ENCODE assay signal across 16 cellular contexts in genomic region chr5:53355930-53356329, GRCh38.
A peak's percentile ranks its signal among the peaks of the same experiment; 100 is the strongest.
DNase-seq lines count a peak whose midpoint lies in the region; ATAC-seq, FAIRE-seq and TF ChIP-seq lines count a peak whose summit lies in the region.
"Had no signal": no experiment of that assay in that cellular context is flagged by ENCODE, and none has a peak within 500 bp of the region (broad histone marks: within the 10 kb centered on the region; RNA-seq: fewer than 3 reads in every experiment).

No MANE protein-coding gene starts in this region.

- in situ Hi-C loops in mammary epithelial cell (cut with MboI; ENCODE audit: low sequenced_read_pairs in 2 of 2): no loop called here

- H4K20me1 ChIP-seq in mammary epithelial cell (ENCODE audit: insufficient read depth, low read length) (no peaks in the 10 kb centered on the region), PC-9 (ENCODE audit: insufficient read depth) (no peaks in the 10 kb centered on the region), endothelial cell of umbilical vein (replicated peaks; ENCODE audit: control insufficient read depth, extremely low read depth, insufficient read depth, low read length) (no peaks in the 10 kb centered on the region)

- H3K9ac ChIP-seq in mammary epithelial cell (ENCODE audit: insufficient read depth, low read length): no peak overlapping the region
- H3K9ac ChIP-seq in endothelial cell of umbilical vein (replicated peaks; ENCODE audit: extremely low read depth, insufficient read depth, low read length): no peak overlapping the region

- CTCF ChIA-PET in mammary epithelial cell (lab: Charles Lee; ENCODE audit: low non-redundant PET) (no interaction called here), MCF 10A (lab: Yijun Ruan, JAX) (interaction anchor here (0.6 to 1.1 kb wide), 3 partner anchors 12 to 20 kb away, joined by 3 read pairs; no protein-coding TSS in a partner anchor), PC-9 (lab: Charles Lee) (no interaction called here), endothelial cell of umbilical vein (lab: Charles Lee) (interaction anchor here (0.8 kb wide), 1 partner anchor 75 kb away, joined by 3 read pairs; no protein-coding TSS in a partner anchor)

- H3K9me3 Mint-ChIP-seq in MCF 10A (ENCODE audit: unreplicated experiment): no peaks in the 10 kb centered on the region
- H3K9me3 Mint-ChIP-seq in osteocyte (ENCODE audit: unreplicated experiment): no peaks in the 10 kb centered on the region
- H3K9me3 Mint-ChIP-seq: GM23338 had no signal

- TF ChIP-seq CTCF in mammary epithelial cell (conservative IDR thresholded peaks at IDR 0.05 in 1 of 2, IDR thresholded peaks at IDR 0.05 in 1 of 2; ENCODE audit: extremely low read depth in 1 of 2, insufficient read depth in 1 of 2, low read depth in 1 of 2, low read length in 2 of 2): no peak
- TF ChIP-seq CTCF in MCF 10A (IDR thresholded peaks at IDR 0.05; ENCODE audit: unreplicated experiment): no peak
- TF ChIP-seq CTCF in PC-9 (conservative IDR thresholded peaks at IDR 0.05): no peak
- TF ChIP-seq CTCF in endothelial cell of umbilical vein (IDR thresholded peaks at IDR 0.05; ENCODE audit: extremely low read depth in 1 of 2, insufficient read depth in 1 of 2, low read depth in 1 of 2, low read length in 2 of 2): no peak
- TF ChIP-seq CTCF in osteocyte (IDR thresholded peaks at IDR 0.05): no peak

- DNase-seq in mammary epithelial cell: no peak
- DNase-seq in MCF 10A (ENCODE audit: unreplicated experiment): no peak
- no peak for DNase-seq in PC-9
- DNase-seq in endothelial cell of umbilical vein (ENCODE audit: low read depth, low spot score): peak; percentile 25
- no peak for DNase-seq in osteocyte (ENCODE audit: extremely low spot score, unreplicated experiment)
- DNase-seq in NCI-H748 (lab: John Stamatoyannopoulos, UW; ENCODE audit: unreplicated experiment): no peak
- DNase-seq: Karpas-422, NCI-H1694 treated with DMSO at 0.1 percent for 48 hours, NCI-H446 treated with DMSO at 0.1 percent for 48 hours, NCI-H526 treated with DMSO at 0.1 percent for 48 hours had no signal

- H3K4me2 ChIP-seq in mammary epithelial cell (ENCODE audit: insufficient read depth, low read depth, low read length) (no peak overlapping the region), PC-9 (no peak overlapping the region), endothelial cell of umbilical vein (ENCODE audit: insufficient read depth, low read length) (no peak overlapping the region)
- H3K4me2 ChIP-seq: GM23338 had no signal

- no peaks in the 10 kb centered on the region for H3K9me2 ChIP-seq in PC-9 (ENCODE audit: insufficient read depth)

- peaks cover 40% of the 10 kb centered on the region for H3K4me1 ChIP-seq in mammary epithelial cell (ENCODE audit: insufficient read depth, low read length)
- H3K4me1 ChIP-seq in PC-9 (replicated peaks; ENCODE audit: insufficient read depth): peaks cover 24% of the 10 kb centered on the region
- H3K4me1 ChIP-seq in endothelial cell of umbilical vein (ENCODE audit: control insufficient read depth, extremely low read depth, insufficient read depth, low read length): no peaks in the 10 kb centered on the region

- 57% methylated on average over 1 of the region's 1 CpG for WGBS in mammary epithelial cell (ENCODE audit: low coverage, missing lambda C conversion rate)

- no peaks in the 10 kb centered on the region for H3K79me2 ChIP-seq in mammary epithelial cell (ENCODE audit: insufficient read depth, low read length)
- H3K79me2 ChIP-seq in PC-9 (ENCODE audit: low read depth): no peaks in the 10 kb centered on the region
- H3K79me2 ChIP-seq in endothelial cell of umbilical vein (ENCODE audit: control insufficient read depth, insufficient read depth, low read length): no peaks in the 10 kb centered on the region

- intact Hi-C loops in mammary epithelial cell (cut with micrococcal nuclease): no loop called here
- intact Hi-C loops in MCF 10A (cut with micrococcal nuclease): no loop called here
- intact Hi-C loops in PC-9 (cut with micrococcal nuclease; ENCODE audit: unreplicated experiment): no loop called here
- intact Hi-C loops in endothelial cell of umbilical vein (cut with micrococcal nuclease): no loop called here

- H3F3A ChIP-seq in PC-9 (ENCODE audit: insufficient read depth, low read depth): peaks cover 8% of the 10 kb centered on the region

- dilution Hi-C loops in mammary epithelial cell (cut with HindIII; ENCODE audit: low sequenced_read_pairs): no loop called here
- dilution Hi-C loops in endothelial cell of umbilical vein (cut with MboI; ENCODE audit: extremely low pct_ligation_motif_present, low sequenced_read_pairs): no loop called here

- H3K4me3 Mint-ChIP-seq in MCF 10A (ENCODE audit: unreplicated experiment): no peak overlapping the region
- H3K4me3 Mint-ChIP-seq in osteocyte (ENCODE audit: unreplicated experiment): no peak overlapping the region
- H3K4me3 Mint-ChIP-seq: CD14-positive monocyte, GM23338 had no signal

- POLR2A ChIA-PET in MCF 10A (lab: Yijun Ruan, JAX) (interaction anchor here (0.5 to 1.8 kb wide), 6 partner anchors 9 to 1048 kb away, joined by 3 to 8 read pairs (median 4); no protein-coding TSS in a partner anchor), PC-9 (lab: Charles Lee; ENCODE audit: unreplicated experiment) (no interaction called here), endothelial cell of umbilical vein (lab: Charles Lee) (no interaction called here)

- BruUV-seq in mammary epithelial cell (replicated peaks; lab: Mats Ljungman, UMichigan) (no TSS peak), MCF 10A (replicated peaks; lab: Mats Ljungman, UMichigan) (no TSS peak), PC-9 (replicated peaks; lab: Mats Ljungman, UMichigan) (no TSS peak), endothelial cell of umbilical vein (replicated peaks; lab: Mats Ljungman, UMichigan) (no TSS peak)

- TF ChIP-seq POLR2A in endothelial cell of umbilical vein (IDR thresholded peaks at IDR 0.05; ENCODE audit: low read depth, low read length): no peak

- H3K4me1 Mint-ChIP-seq in MCF 10A (ENCODE audit: insufficient read depth, unreplicated experiment) (peaks cover 17% of the 10 kb centered on the region), osteocyte (ENCODE audit: unreplicated experiment) (peaks cover 45% of the 10 kb centered on the region)
- H3K4me1 Mint-ChIP-seq: CD14-positive monocyte had no signal

- FAIRE-seq in endothelial cell of umbilical vein (lab: Jason Lieb, UNC): peak; percentile 8
- FAIRE-seq: GM12878 had no signal

- H3K27me3 ChIP-seq in mammary epithelial cell (ENCODE audit: insufficient read depth, low read length) (no peaks in the 10 kb centered on the region), PC-9 (ENCODE audit: insufficient read depth, low read depth) (no peaks in the 10 kb centered on the region), endothelial cell of umbilical vein (ENCODE audit: control insufficient read depth in 2 of 2, insufficient read depth in 2 of 2, low read length in 2 of 2) (no peaks in the 10 kb centered on the region)

- no peaks in the 10 kb centered on the region for H3K9me3 ChIP-seq in mammary epithelial cell (replicated peaks; ENCODE audit: insufficient read depth, low read length)
- no peaks in the 10 kb centered on the region for H3K9me3 ChIP-seq in PC-9 (ENCODE audit: insufficient read depth, low read depth)
- no peaks in the 10 kb centered on the region for H3K9me3 ChIP-seq in endothelial cell of umbilical vein (replicated peaks; ENCODE audit: control insufficient read depth, insufficient read depth, low read length)

- H3K27ac Mint-ChIP-seq in MCF 10A (ENCODE audit: low read depth, unreplicated experiment) (no peak overlapping the region), osteocyte (ENCODE audit: unreplicated experiment) (peak overlapping the region; percentile 10)
- H3K27ac Mint-ChIP-seq: CD14-positive monocyte, GM23338 had no signal

- H3K36me3 Mint-ChIP-seq in MCF 10A (ENCODE audit: insufficient read depth, unreplicated experiment): no peaks in the 10 kb centered on the region
- no peaks in the 10 kb centered on the region for H3K36me3 Mint-ChIP-seq in osteocyte (ENCODE audit: unreplicated experiment)
- H3K36me3 Mint-ChIP-seq: CD14-positive monocyte had no signal

- H3K27ac ChIP-seq in mammary epithelial cell (ENCODE audit: insufficient read depth, low read depth, low read length) (peak overlapping the region; percentile 30), PC-9 (peak overlapping the region; percentile 42), endothelial cell of umbilical vein (ENCODE audit: insufficient read depth, low read depth, low read length) (no peak overlapping the region)

- H3K4me3 ChIP-seq in mammary epithelial cell (replicated peaks in 1 of 3; ENCODE audit: insufficient read depth in 1 of 3, low read depth in 2 of 3, low read length in 3 of 3) (no peak overlapping the region), PC-9 (no peak overlapping the region), endothelial cell of umbilical vein (replicated peaks in 1 of 3; ENCODE audit: insufficient read depth in 1 of 3, low read depth in 1 of 3, low read length in 3 of 3) (no peak overlapping the region)
- H3K4me3 ChIP-seq: GM12878, GM23338 had no signal

- H2AFZ ChIP-seq in mammary epithelial cell (ENCODE audit: low read depth, low read length) (no peak overlapping the region), PC-9 (no peak overlapping the region), endothelial cell of umbilical vein (ENCODE audit: low read depth, low read length) (no peak overlapping the region)
- H2AFZ ChIP-seq: GM23338 had no signal

- H3K9me1 ChIP-seq in endothelial cell of umbilical vein (replicated peaks; ENCODE audit: control insufficient read depth, extremely low read depth, insufficient read depth, low read length): no peaks in the 10 kb centered on the region

- H3K36me3 ChIP-seq in mammary epithelial cell (ENCODE audit: insufficient read depth, low read length) (no peaks in the 10 kb centered on the region), PC-9 (ENCODE audit: low read depth) (no peaks in the 10 kb centered on the region), endothelial cell of umbilical vein (ENCODE audit: control insufficient read depth in 2 of 2, extremely low read depth in 1 of 2, insufficient read depth in 2 of 2, low read length in 2 of 2) (no peaks in the 10 kb centered on the region)

- ATAC-seq in HG02885 (IDR thresholded peaks at IDR 0.05; ENCODE audit: poor library complexity, unreplicated experiment) (no peak), GM21786 (IDR thresholded peaks at IDR 0.05; ENCODE audit: unreplicated experiment) (no peak)
- ATAC-seq: GM12878, GM23338, Panc1 had no signal

- H3K27me3 Mint-ChIP-seq in MCF 10A (ENCODE audit: insufficient read depth, unreplicated experiment) (no peaks in the 10 kb centered on the region), osteocyte (ENCODE audit: unreplicated experiment) (no peaks in the 10 kb centered on the region)

TF ChIP-seq in endothelial cell of umbilical vein, 7 proteins besides CTCF, POLR2A, EP300 and RAD21:
- TF ChIP-seq MAX (IDR thresholded peaks at IDR 0.05; ENCODE audit: insufficient read depth, insufficient read length) (no peak), FOS (IDR thresholded peaks at IDR 0.05; ENCODE audit: borderline replicate concordance, insufficient read depth, low read length) (peak; percentile 9), GATA2 (IDR thresholded peaks at IDR 0.05; ENCODE audit: insufficient read depth, insufficient read length, low read depth, low read length) (no peak)

Comparison
In these comparisons a context has a peak if more than half of its experiments do, and no peak if none do; other contexts are left out.
1. CTCF ChIA-PET loops: an anchor here in MCF 10A (0.6 to 1.1 kb wide) and endothelial cell of umbilical vein (0.8 kb wide); none called in mammary epithelial cell and PC-9.